Comparison of ENCODE assay signal across 8 cellular contexts in genomic region chr3:44729384-44729910, GRCh38. TPM values are rescaled to one million over a fixed set of nuclear protein-coding genes. Genes with fewer than 3 reads are reported as not detected.
DNase-seq lines count a peak whose midpoint lies in the region; ATAC-seq and TF ChIP-seq lines count a peak whose summit lies in the region.

ZNF501 (plus strand) TSS chr3:44729635; CDS start chr3:44734422, 4,787 bp downstream.

- peaks cover 16% of the 10 kb centered on the region for H3K9me3 ChIP-seq in SJSA1 (replicated peaks)

- peaks cover 9% of the 10 kb centered on the region for H3K4me1 Mint-ChIP-seq in activated naive CD8-positive, alpha-beta T cell treated with anti-CD3 and anti-CD28 coated beads for 36 hours
- no peaks in the 10 kb centered on the region for H3K4me1 Mint-ChIP-seq in osteocyte (ENCODE audit: unreplicated experiment)

- POLR2A ChIA-PET in BJ (lab: Charles Lee): interaction anchor here (0.6 to 1.1 kb wide), 3 partner anchors 17 to 144 kb away, joined by 3 to 12 read pairs (median 4); partner anchors contain the start of genes ZNF502 and ZNF660

- ATAC-seq in GM19395 (IDR thresholded peaks at IDR 0.05; ENCODE audit: unreplicated experiment): peak; percentile 77
- ATAC-seq in Right ventricle myocardium superior (ENCODE audit: poor library complexity): peak; percentile 100

- DNase-seq in BJ (ENCODE audit: low read depth): peak; percentile 26
- peak; percentile 81 for DNase-seq in HuH-7.5 (ENCODE audit: low spot score)
- DNase-seq in SJSA1 (ENCODE audit: low read depth in 1 of 2, low spot score in 2 of 2): peak; percentile 52 to 76
- peak; percentile 85 for DNase-seq in activated naive CD8-positive, alpha-beta T cell treated with anti-CD3 and anti-CD28 coated beads for 36 hours
- DNase-seq in Right ventricle myocardium superior: peak; percentile 98
- peak; percentile 87 for DNase-seq in osteocyte (ENCODE audit: extremely low spot score, unreplicated experiment)

- H3K27ac ChIP-seq in SJSA1: no peak within 1 kb of the TSS
- H3K27ac ChIP-seq in temporal lobe (ENCODE audit: low read depth, low read length): no peak within 1 kb of the TSS

- peaks cover 8% of the 10 kb centered on the region for H3K4me1 ChIP-seq in SJSA1 (replicated peaks)

- CTCF ChIA-PET in BJ (lab: Yijun Ruan, JAX): interaction anchor here (1.0 to 2.7 kb wide), 4 partner anchors 10 to 218 kb away, joined by 3 to 9 read pairs (median 4); partner anchors contain the start of gene ZNF502

- peaks cover 4% of the 10 kb centered on the region; the same call in 1 of the 2 replicates for H3K36me3 ChIP-seq in BJ (ENCODE audit: control insufficient read depth, insufficient read depth, low read length)
- H3K36me3 ChIP-seq in SJSA1: peaks cover 3% of the 10 kb centered on the region; the same call in 1 of the 2 replicates

- H3K27me3 Mint-ChIP-seq in activated naive CD8-positive, alpha-beta T cell treated with anti-CD3 and anti-CD28 coated beads for 36 hours: no peaks in the 10 kb centered on the region
- H3K27me3 Mint-ChIP-seq in osteocyte (ENCODE audit: unreplicated experiment): no peaks in the 10 kb centered on the region

- intact Hi-C loops in Right ventricle myocardium superior (cut with DNase I): loop anchor here (10.0 kb wide), 1 partner anchor 85 kb away; the partner anchor contains the start of gene ZNF35

- peaks cover 79% of the 10 kb centered on the region for H3K36me3 Mint-ChIP-seq in activated naive CD8-positive, alpha-beta T cell treated with anti-CD3 and anti-CD28 coated beads for 36 hours
- H3K36me3 Mint-ChIP-seq in osteocyte (ENCODE audit: unreplicated experiment): peaks cover 32% of the 10 kb centered on the region

- no peak for TF ChIP-seq CTCF in BJ (IDR thresholded peaks at IDR 0.05; ENCODE audit: insufficient read depth, low read depth, low read length)
- no peak for TF ChIP-seq CTCF in osteocyte (IDR thresholded peaks at IDR 0.05)

- H3K4me3 ChIP-seq in BJ (ENCODE audit: low read depth, low read length) (peak within 1 kb of the TSS; percentile 55), SJSA1 (peak within 1 kb of the TSS; percentile 45)

- no peaks in the 10 kb centered on the region for H3K27me3 ChIP-seq in BJ (ENCODE audit: control insufficient read depth, insufficient read depth, low read length)
- H3K27me3 ChIP-seq in SJSA1 (replicated peaks): no peaks in the 10 kb centered on the region

- H3K9me3 Mint-ChIP-seq in activated naive CD8-positive, alpha-beta T cell treated with anti-CD3 and anti-CD28 coated beads for 36 hours: peaks cover 58% of the 10 kb centered on the region
- peaks cover 58% of the 10 kb centered on the region for H3K9me3 Mint-ChIP-seq in osteocyte (ENCODE audit: unreplicated experiment)

- H3K4me3 Mint-ChIP-seq in activated naive CD8-positive, alpha-beta T cell treated with anti-CD3 and anti-CD28 coated beads for 36 hours: peak within 1 kb of the TSS; percentile 89
- H3K4me3 Mint-ChIP-seq in osteocyte (ENCODE audit: unreplicated experiment): peak within 1 kb of the TSS; percentile 82

- peak within 1 kb of the TSS; percentile 83 for H3K27ac Mint-ChIP-seq in activated naive CD8-positive, alpha-beta T cell treated with anti-CD3 and anti-CD28 coated beads for 36 hours
- H3K27ac Mint-ChIP-seq in osteocyte (ENCODE audit: unreplicated experiment): peak within 1 kb of the TSS; percentile 75

RNA-seq across cellular contexts. Expression of gene ZNF501, which starts in this region (rescaled TPM):
- 3.7 and 4.8 TPM in 2 replicates for polyA plus RNA-seq in BJ (2011; rRNA removed)
- 2.5 and 5.3 TPM in 2 replicates for polyA minus RNA-seq in BJ (2011; rRNA and poly(A)+ RNA removed)
- 0.53 and 4.4 TPM in 2 replicates for total RNA-seq in SJSA1 (2014; rRNA removed; shearing (Covaris generic))
- 1 to 10 TPM; 2.7 to 3.6 TPM for total RNA-seq in activated naive CD8-positive, alpha-beta T cell treated with anti-CD3 and anti-CD28 coated beads for 36 hours
- total RNA-seq in Right ventricle myocardium superior: 4.9 TPM
- 4.0 and 4.9 TPM in 2 replicates for total RNA-seq in osteocyte
- 17.5 TPM for total RNA-seq in temporal lobe

Comparison
In these comparisons a context has a peak if more than half of its experiments do, and no peak if none do; other contexts are left out.
1. DNase-seq: peak in every context shown above with its lines; median percentile 98 in Right ventricle myocardium superior; 87 in osteocyte; 85 in activated naive CD8-positive, alpha-beta T cell treated with anti-CD3 and anti-CD28 coated beads for 36 hours; 81 in HuH-7.5; 64 in SJSA1; 26 in BJ.